ENCODE assay signal across 8 cellular contexts in the genomic region with DNA sequence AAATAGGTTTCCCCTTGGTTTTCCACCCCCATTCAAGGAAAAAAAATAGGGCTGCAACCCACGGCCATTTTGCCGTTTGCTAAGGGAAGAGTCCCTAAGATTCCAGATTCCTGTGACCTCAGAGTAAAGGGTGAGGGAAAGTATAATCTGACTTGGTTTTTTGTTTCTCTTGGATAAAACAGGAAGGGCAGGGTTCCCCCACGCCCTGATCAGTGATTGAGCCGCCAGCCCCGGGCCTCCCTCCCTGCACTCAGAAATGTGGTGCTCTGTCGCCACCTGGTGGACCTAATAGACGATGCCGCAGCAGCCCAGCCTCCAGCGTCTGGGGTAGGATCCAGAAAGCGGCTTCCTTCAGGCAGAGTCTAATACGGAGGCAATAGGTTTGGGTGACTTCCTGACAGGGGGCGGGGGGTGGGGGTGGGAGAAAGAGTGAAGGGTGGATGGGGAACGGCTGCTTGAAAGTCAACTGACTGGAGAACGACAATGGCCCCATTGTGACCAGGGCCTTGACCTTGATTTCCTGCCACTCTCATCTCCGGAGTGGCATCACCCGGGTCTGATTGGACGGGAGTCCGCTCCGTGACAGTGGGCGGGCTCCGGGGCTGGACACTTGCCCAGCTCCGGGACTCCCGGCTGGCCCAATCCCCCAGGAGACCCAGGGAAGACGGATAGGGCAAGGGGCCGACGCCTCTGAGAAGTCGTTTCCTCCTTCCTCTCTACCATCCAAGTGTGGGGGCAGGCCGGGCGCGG. TPM values are rescaled to one million over a fixed set of nuclear protein-coding genes. Genes with fewer than 3 reads are reported as not detected.
DNase-seq lines count a peak whose midpoint lies in the region; ATAC-seq and TF ChIP-seq lines count a peak whose summit lies in the region.

No MANE protein-coding gene starts in this region.

- H3K9me2 ChIP-seq in OCI-LY1 (ENCODE audit: low read depth, low read length) = no peaks in the 10 kb centered on the region

- peak; percentile 92 for TF ChIP-seq CTCF in OCI-LY1 (IDR thresholded peaks at IDR 0.05; ENCODE audit: low read length)

- H3K36me3 ChIP-seq in OCI-LY1 (ENCODE audit: insufficient read depth, low read length) (no peaks in the 10 kb centered on the region), muscle layer of duodenum (ENCODE audit: control insufficient read depth in 1 of 2, insufficient read depth in 2 of 2, low read length in 2 of 2) (no peaks in the 10 kb centered on the region)

- H3K9ac ChIP-seq in OCI-LY1 (ENCODE audit: low read length) = no peak overlapping the region

- no peaks in the 10 kb centered on the region for H3K27me3 ChIP-seq in OCI-LY1 (ENCODE audit: insufficient read depth, low read length)
- H3K27me3 ChIP-seq in muscle layer of duodenum (ENCODE audit: low read depth, low read length) = no peaks in the 10 kb centered on the region

- H3K27ac ChIP-seq in OCI-LY1 (ENCODE audit: low read depth, low read length, poor library complexity, severe bottlenecking) (no peak overlapping the region), muscle layer of duodenum (ENCODE audit: low read length) (peak overlapping the region; percentile 60)

- DNase-seq in COLO829 (ENCODE audit: low spot score) (peak; percentile 96), HT1080 (ENCODE audit: low read depth) (peak; percentile 82), activated T-cell treated with anti-CD3 and anti-CD28 coated beads for 1 hour (ENCODE audit: low read depth) (peak; percentile 83), erythroblast (lab: John Stamatoyannopoulos, UW) (peak; percentile 79 to 91)
- DNase-seq in stimulated activated CD8-positive, alpha-beta memory T cell treated with anti-CD3 and anti-CD28 coated beads, Interleukin-4, amount 100 ng/mL, for 48 hours = peak; percentile 94

- H4K20me1 ChIP-seq in OCI-LY1 (ENCODE audit: insufficient read depth, low read length) = no peaks in the 10 kb centered on the region

- no peaks in the 10 kb centered on the region for H3F3A ChIP-seq in OCI-LY1 (ENCODE audit: insufficient read depth, low read length)

- no peak for TF ChIP-seq POLR2A in erythroblast (IDR thresholded peaks at IDR 0.05; ENCODE audit: low read length)

- H2AFZ ChIP-seq in OCI-LY1 (ENCODE audit: low read length) = no peak overlapping the region

- no peaks in the 10 kb centered on the region for H3K79me2 ChIP-seq in OCI-LY1 (ENCODE audit: insufficient read depth, low read length)

- ATAC-seq in GM21381 (IDR thresholded peaks at IDR 0.05; ENCODE audit: unreplicated experiment) = peak; percentile 90

- H3K4me2 ChIP-seq in OCI-LY1 (ENCODE audit: low read length) = peak overlapping the region; percentile 25; the same call in 1 of the 2 replicates

- no peak overlapping the region for H3K4me3 ChIP-seq in OCI-LY1 (ENCODE audit: low read depth, low read length, poor library complexity, severe bottlenecking)
- H3K4me3 ChIP-seq in muscle layer of duodenum (ENCODE audit: low read depth in 1 of 2, low read length in 2 of 2) = peak overlapping the region; percentile 49 to 52

- H3K9me3 ChIP-seq in OCI-LY1 (ENCODE audit: low read length) = no peaks in the 10 kb centered on the region
- no peaks in the 10 kb centered on the region for H3K9me3 ChIP-seq in muscle layer of duodenum (ENCODE audit: control insufficient read depth in 1 of 2, low read length in 2 of 2)

- peaks cover 4% of the 10 kb centered on the region for H3K4me1 ChIP-seq in OCI-LY1 (ENCODE audit: insufficient read depth, low read length, severe bottlenecking)
- peaks cover 6 to 20% of the 10 kb centered on the region in 2 donors for H3K4me1 ChIP-seq in muscle layer of duodenum (ENCODE audit: control insufficient read depth in 1 of 2, insufficient read depth in 2 of 2, low read length in 2 of 2)

RNA-seq across cellular contexts. Expression of a gene that starts 17.8 kb away (rescaled TPM):
- 34.9 and 40.3 TPM in 2 replicates for total RNA-seq in HT1080 (2014; rRNA removed; shearing (Covaris generic))
- 14.3 and 18.7 TPM in 2 replicates for polyA plus RNA-seq in HT1080 (2015; cell fraction: cytosol; rRNA removed)
- polyA plus RNA-seq in HT1080 (2015; cell fraction: nucleus; rRNA removed) = 6.4 and 8.3 TPM in 2 replicates

RNA-seq across cellular contexts. Expression of a gene that starts 31.5 kb away (rescaled TPM):
- total RNA-seq in HT1080 (2014; rRNA removed; shearing (Covaris generic)) = 0.23 and 0.85 TPM in 2 replicates
- 0.73 and 1.1 TPM in 2 replicates for polyA plus RNA-seq in HT1080 (2015; cell fraction: cytosol; rRNA removed)
- 3.8 and 4.8 TPM in 2 replicates for polyA plus RNA-seq in HT1080 (2015; cell fraction: nucleus; rRNA removed)

RNA-seq across cellular contexts. Expression of a gene that starts 43.3 kb away (rescaled TPM):
- 8.8 and 12.2 TPM in 2 replicates for total RNA-seq in HT1080 (2014; rRNA removed; shearing (Covaris generic))
- polyA plus RNA-seq in HT1080 (2015; cell fraction: cytosol; rRNA removed) = 6.2 and 6.4 TPM in 2 replicates
- 5.9 and 6.0 TPM in 2 replicates for polyA plus RNA-seq in HT1080 (2015; cell fraction: nucleus; rRNA removed)
